In genomic region chr10:78997635-78998618, GRCh38 we compare ENCODE assay signal across 16 cellular contexts.
DNase-seq lines count a peak whose midpoint lies in the region; ATAC-seq lines count a peak whose summit lies in the region.
"Had no signal": no experiment of that assay in that cellular context is flagged by ENCODE, and none has a peak within 500 bp of the region (broad histone marks: within the 10 kb centered on the region; RNA-seq: fewer than 3 reads in every experiment).

No MANE protein-coding gene starts in this region.

- no peak overlapping the region for H2BK5ac ChIP-seq in mesenchymal stem cell (ENCODE audit: low read depth, low read length, poor library complexity, severe bottlenecking)

- no peaks in the 10 kb centered on the region for H3K79me1 ChIP-seq in mesenchymal stem cell (replicated peaks; ENCODE audit: low read length, poor library complexity, severe bottlenecking)

- H3K4me1 ChIP-seq in adipocyte (ENCODE audit: control insufficient read depth, insufficient read depth, low read length) (peaks cover 24% of the 10 kb centered on the region), mesenchymal stem cell (ENCODE audit: control insufficient read depth, insufficient read depth, low read depth, low read length) (peaks cover 10% of the 10 kb centered on the region)
- H3K4me1 ChIP-seq: ascending aorta had no signal

- H2AFZ ChIP-seq in mesenchymal stem cell (ENCODE audit: low read depth, low read length) = no peak overlapping the region

- no peak overlapping the region for H3K23ac ChIP-seq in mesenchymal stem cell (ENCODE audit: low read length in 2 of 2)

- H3K36me3 ChIP-seq in adipocyte (ENCODE audit: control insufficient read depth, insufficient read depth, low read length, severe bottlenecking) = no peaks in the 10 kb centered on the region
- H3K36me3 ChIP-seq in mesenchymal stem cell (ENCODE audit: control insufficient read depth in 1 of 2, insufficient read depth in 2 of 2, low read depth in 1 of 2, low read length in 2 of 2) = no peaks in the 10 kb centered on the region
- H3K36me3 ChIP-seq: ascending aorta, upper lobe of left lung had no signal

- H4K91ac ChIP-seq in mesenchymal stem cell (ENCODE audit: low read length) = peak overlapping the region; percentile 37

- H3K9ac ChIP-seq in adipocyte (ENCODE audit: low read length) = peak overlapping the region; percentile 1
- H3K9ac ChIP-seq in mesenchymal stem cell (ENCODE audit: low read length) = no peak overlapping the region
- H3K9ac ChIP-seq: SK-N-SH had no signal

- peak overlapping the region; percentile 52 for H4K8ac ChIP-seq in mesenchymal stem cell (ENCODE audit: low read length)

- H3K27ac ChIP-seq in mesenchymal stem cell (ENCODE audit: low read length, poor library complexity, severe bottlenecking) = no peak overlapping the region
- H3K27ac ChIP-seq: ascending aorta, upper lobe of left lung had no signal

- H3K14ac ChIP-seq in mesenchymal stem cell (ENCODE audit: low read length in 2 of 2) = no peak overlapping the region

- H3K18ac ChIP-seq in mesenchymal stem cell (ENCODE audit: low read depth in 1 of 2, low read length in 2 of 2) = peak overlapping the region; percentile 37 to 49

- 84% methylated on average over 8 of the region's 10 CpGs for WGBS in mesenchymal stem cell

- no peaks in the 10 kb centered on the region for H3K9me3 ChIP-seq in adipocyte (ENCODE audit: control insufficient read depth, low read length)
- no peaks in the 10 kb centered on the region for H3K9me3 ChIP-seq in mesenchymal stem cell (ENCODE audit: control insufficient read depth, low read length)
- H3K9me3 ChIP-seq: ascending aorta, SK-N-SH, upper lobe of left lung had no signal

- peak overlapping the region; percentile 67 for H2BK15ac ChIP-seq in mesenchymal stem cell (ENCODE audit: low read depth, poor library complexity, severe bottlenecking)

- DNase-seq in AG08396 (ENCODE audit: low spot score) = peak; percentile 35
- peak; percentile 51 for DNase-seq in adipocyte (ENCODE audit: low read depth)
- peak; percentile 56 for DNase-seq in mesenchymal stem cell
- DNase-seq in GDM1 (lab: John Stamatoyannopoulos, UW) = no peak
- no peak for DNase-seq in GM19240 (ENCODE audit: insufficient read length, low spot score)
- no peak for DNase-seq in Right ventricle myocardium superior
- DNase-seq: activated gamma-delta T cell treated with Interleukin-2 at 50 U/mL for 16 hours; effector memory CD8-positive, alpha-beta T cell; hypothalamus; NCI-H1417 treated with DMSO at 0.1 percent for 48 hours; NCI-H82; SK-N-SH; upper lobe of left lung had no signal

- peak overlapping the region in 1 of 2 experiments; percentile 17 for H3K4ac ChIP-seq in mesenchymal stem cell (ENCODE audit: low read depth in 1 of 2, low read length in 2 of 2)

- intact Hi-C loops in Right ventricle myocardium superior (cut with DNase I) = no loop called here

- no peak overlapping the region for H3K4me3 ChIP-seq in adipocyte (ENCODE audit: low read length)
- H3K4me3 ChIP-seq in mesenchymal stem cell (ENCODE audit: insufficient read depth in 1 of 2, low read depth in 1 of 2, low read length in 2 of 2) = no peak overlapping the region
- H3K4me3 ChIP-seq: ascending aorta, upper lobe of left lung had no signal

- peak overlapping the region in 1 of 2 experiments; percentile 25 for H2BK12ac ChIP-seq in mesenchymal stem cell (ENCODE audit: low read length in 2 of 2)

- H3K4me2 ChIP-seq in mesenchymal stem cell (ENCODE audit: low read length, poor library complexity, severe bottlenecking) = no peak overlapping the region
- H3K4me2 ChIP-seq: SK-N-SH had no signal

- H2BK120ac ChIP-seq in mesenchymal stem cell (ENCODE audit: low read depth, low read length) = no peak overlapping the region

- H3K27me3 ChIP-seq in adipocyte (replicated peaks; ENCODE audit: control insufficient read depth, insufficient read depth, low read length) (no peaks in the 10 kb centered on the region), mesenchymal stem cell (ENCODE audit: control insufficient read depth in 1 of 2, insufficient read depth in 1 of 2, low read length in 2 of 2) (peaks cover 14 to 19% of the 10 kb centered on the region in 2 experiments)
- H3K27me3 ChIP-seq: ascending aorta, upper lobe of left lung had no signal

- ATAC-seq in GM19452 (IDR thresholded peaks at IDR 0.05; ENCODE audit: unreplicated experiment) (peak; percentile 48), Right ventricle myocardium superior (ENCODE audit: poor library complexity) (no peak), HG03520 (IDR thresholded peaks at IDR 0.05; ENCODE audit: unreplicated experiment) (no peak)
- ATAC-seq: effector memory CD8-positive, alpha-beta T cell had no signal

- H2AK5ac ChIP-seq in mesenchymal stem cell (ENCODE audit: low read length, severe bottlenecking) = no peak overlapping the region

Comparison
In these comparisons a context has a peak if more than half of its experiments do, and no peak if none do; other contexts are left out.
1. DNase-seq: peak in AG08396 (single experiment), adipocyte (single experiment) and mesenchymal stem cell (single experiment); none in GDM1 (single experiment), GM19240 (single experiment) and Right ventricle myocardium superior (single experiment).